Comparison of ENCODE assay signal across 9 cellular contexts in the genomic region with DNA sequence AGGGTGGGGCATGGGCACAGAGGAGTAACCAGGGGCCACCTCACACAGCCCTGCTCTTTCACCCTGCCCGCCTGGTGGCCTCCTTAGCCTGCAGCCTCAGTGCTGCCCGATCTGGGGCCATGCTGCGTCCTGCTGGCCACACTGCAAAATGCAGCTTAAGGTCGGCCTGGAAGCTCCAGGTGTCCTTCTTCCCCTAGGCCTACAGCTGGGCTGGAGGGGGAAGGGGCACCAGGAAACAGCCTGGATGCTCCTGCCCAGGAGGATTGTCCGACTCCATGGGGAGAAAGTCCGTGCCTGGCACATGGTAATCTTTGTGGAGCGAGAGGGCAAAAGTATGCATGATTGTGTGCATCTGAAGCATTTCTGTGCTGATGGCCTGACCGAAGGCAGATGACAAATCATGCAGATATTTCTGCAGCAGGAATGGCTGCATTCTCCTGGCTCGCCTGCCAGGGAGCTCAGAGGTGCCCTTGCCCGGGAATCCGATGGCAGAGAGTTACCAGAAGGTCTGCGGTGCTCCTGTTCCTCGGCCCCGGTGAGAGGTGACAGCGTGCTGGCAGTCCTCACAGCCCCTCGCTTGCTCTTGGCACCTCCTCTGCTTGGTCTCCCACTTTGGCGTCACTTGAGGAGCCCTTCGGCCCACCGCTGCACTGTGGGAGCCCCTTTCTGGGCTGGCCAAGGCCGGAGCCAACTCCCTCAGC. TPM values are rescaled to one million over a fixed set of nuclear protein-coding genes. Genes with fewer than 3 reads are reported as not detected.
DNase-seq lines count a peak whose midpoint lies in the region; ATAC-seq, FAIRE-seq and TF ChIP-seq lines count a peak whose summit lies in the region.
"Had no signal": no experiment of that assay in that cellular context is flagged by ENCODE, and none has a peak within 500 bp of the region (broad histone marks: within the 10 kb centered on the region; RNA-seq: fewer than 3 reads in every experiment).

No MANE protein-coding gene starts in this region.

- no peak overlapping the region for H3K4ac ChIP-seq in mesendoderm (ENCODE audit: low read depth, low read length)

- H3K23ac ChIP-seq in mesendoderm (ENCODE audit: low read length): no peak overlapping the region

- no peak overlapping the region for H3K18ac ChIP-seq in mesendoderm (ENCODE audit: low read length)

- H3K4me2 ChIP-seq in mesendoderm (ENCODE audit: low read length): no peak overlapping the region

- no peak overlapping the region for H2BK120ac ChIP-seq in mesendoderm (ENCODE audit: low read depth, low read length)

- no peaks in the 10 kb centered on the region for H3K79me1 ChIP-seq in mesendoderm (ENCODE audit: low read length)

- no peak overlapping the region for H3K27ac ChIP-seq in body of pancreas
- no peak overlapping the region for H3K27ac ChIP-seq in mesendoderm (ENCODE audit: low read depth, low read length)

- no peaks in the 10 kb centered on the region for H3K27me3 ChIP-seq in body of pancreas
- no peaks in the 10 kb centered on the region for H3K27me3 ChIP-seq in mesendoderm (ENCODE audit: insufficient read depth, low read length, poor library complexity)

- H2BK15ac ChIP-seq in mesendoderm (replicated peaks; ENCODE audit: low read depth): no peak overlapping the region

- H4K5ac ChIP-seq in mesendoderm (ENCODE audit: low read length): no peak overlapping the region

- no peaks in the 10 kb centered on the region for H3K36me3 ChIP-seq in body of pancreas (replicated peaks in 1 of 2; ENCODE audit: insufficient read depth in 1 of 2, low read depth in 2 of 2)
- no peaks in the 10 kb centered on the region for H3K36me3 ChIP-seq in mesendoderm (ENCODE audit: control insufficient read depth, insufficient read depth, low read length)

- H3K79me2 ChIP-seq in mesendoderm (ENCODE audit: control insufficient read depth, insufficient read depth, low read length): no peaks in the 10 kb centered on the region

- H3K4me3 ChIP-seq in LNCaP clone FGC (ENCODE audit: low read depth, low read length) (no peak overlapping the region), body of pancreas (no peak overlapping the region), mesendoderm (ENCODE audit: low read length) (no peak overlapping the region)

- TF ChIP-seq CTCF in LNCaP clone FGC (IDR thresholded peaks at IDR 0.05; ENCODE audit: control insufficient read depth, extremely low read depth, insufficient read depth) (peak; percentile 75), body of pancreas (IDR thresholded peaks at IDR 0.05) (peak in 3 of 7 experiments; percentile 23 to 35 (median 27))

- TF ChIP-seq POLR2A in body of pancreas (IDR thresholded peaks at IDR 0.05): no peak

- no peaks in the 10 kb centered on the region for H3K9me3 ChIP-seq in body of pancreas

- no peak overlapping the region for H2BK5ac ChIP-seq in mesendoderm (ENCODE audit: low read length)

- FAIRE-seq in frontal cortex (lab: Jason Lieb, UNC): no peak

- intact Hi-C loops in body of pancreas (cut with DNase I): no loop called here

- no peak overlapping the region for H3K9ac ChIP-seq in mesendoderm (ENCODE audit: low read length)

- peaks cover 19% of the 10 kb centered on the region for H3K4me1 ChIP-seq in body of pancreas
- no peaks in the 10 kb centered on the region for H3K4me1 ChIP-seq in mesendoderm (ENCODE audit: control insufficient read depth, low read depth, low read length)

- no peak overlapping the region for H4K8ac ChIP-seq in mesendoderm (ENCODE audit: low read depth, low read length)

- no peak overlapping the region for H3K56ac ChIP-seq in mesendoderm (ENCODE audit: low read length)

- 70 to 87% methylated on average over 9 to 20 of the region's 20 CpGs for WGBS in body of pancreas, 2 donors
- no CpG with 5 or more reads among the region's 20 CpGs for WGBS in mesendoderm (ENCODE audit: extremely low coverage, insufficient coverage, low lambda C conversion rate)

- ATAC-seq in body of pancreas (peak; percentile 30), HG02884 (IDR thresholded peaks at IDR 0.05; ENCODE audit: unreplicated experiment) (no peak)

- DNase-seq in NCI-H2029 (lab: John Stamatoyannopoulos, UW): peak; percentile 17
- no peak for DNase-seq in NCI-H2029 treated with DMSO at 0.1 percent for 48 hours (lab: John Stamatoyannopoulos, UW)
- peak; percentile 6 for DNase-seq in LNCaP clone FGC (ENCODE audit: low read depth)
- peak in 2 of 4 donors; percentile 14 to 31 for DNase-seq in body of pancreas
- peak; percentile 80 for DNase-seq in mesendoderm
- DNase-seq in COLO829 (ENCODE audit: low spot score): no peak
- DNase-seq in frontal cortex (ENCODE audit: low spot score in 2 of 2): no peak

- no peak overlapping the region for H2AK5ac ChIP-seq in mesendoderm (ENCODE audit: low read length)

RNA-seq across cellular contexts. Expression of a gene that starts 12.8 kb away (rescaled TPM):
- total RNA-seq in body of pancreas (under 1 TPM in 1 of 2 donors, not detected in 1; 0.52 TPM), frontal cortex (not detected)
- 0.03 TPM for polyA plus RNA-seq in mesendoderm (2013, experiment 1 of 2)
- not detected for polyA plus RNA-seq in mesendoderm (2013, experiment 2 of 2)
- total RNA-seq: CD8-positive, alpha-beta memory T cell had no signal
- polyA plus RNA-seq: CD8-positive, alpha-beta memory T cell had no signal

RNA-seq across cellular contexts. Expression of a gene that starts 40.9 kb away (rescaled TPM):
- total RNA-seq in body of pancreas (not detected), frontal cortex (not detected)
- 0.03 TPM for polyA plus RNA-seq in mesendoderm (2013, experiment 1 of 2)
- 0.03 TPM for polyA plus RNA-seq in mesendoderm (2013, experiment 2 of 2)
- total RNA-seq: CD8-positive, alpha-beta memory T cell had no signal
- polyA plus RNA-seq: CD8-positive, alpha-beta memory T cell had no signal

Comparison
In these comparisons a context has a peak if more than half of its experiments do, and no peak if none do; other contexts are left out.
1. DNase-seq: peak in NCI-H2029 (single experiment), LNCaP clone FGC (single experiment) and mesendoderm (single experiment); none in NCI-H2029 treated with DMSO at 0.1 percent for 48 hours (single experiment), COLO829 (single experiment) and frontal cortex (0 of 2).